Comparison of ENCODE assay signal across 27 cellular contexts in the genomic region with DNA sequence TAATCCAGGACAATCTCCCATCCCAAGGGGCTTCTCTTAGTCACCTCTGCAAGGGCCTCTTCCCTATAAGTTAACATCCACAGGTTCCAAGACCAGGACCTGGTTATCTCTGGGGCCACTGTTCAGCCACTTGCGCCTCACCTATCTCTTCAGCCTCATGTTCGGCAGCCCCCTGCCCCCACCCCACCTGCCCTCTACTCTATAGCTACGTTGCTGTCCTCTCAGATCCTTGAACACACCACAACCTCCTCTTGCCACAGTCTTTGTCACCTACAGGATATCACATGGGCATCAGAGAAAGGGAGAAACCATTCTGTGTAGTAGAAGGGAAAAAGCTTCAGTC.
"Had no signal": no experiment of that assay in that cellular context is flagged by ENCODE, and none has a peak within 500 bp of the region (broad histone marks: within the 10 kb centered on the region; RNA-seq: fewer than 3 reads in every experiment).

No MANE protein-coding gene starts in this region.

- H3K9me3 ChIP-seq: body of pancreas had no signal

- ATAC-seq: activated CD8-positive, alpha-beta T cell treated with anti-CD3 and anti-CD28 coated beads for 36 hours; activated naive CD4-positive, alpha-beta T cell treated with anti-CD3 and anti-CD28 coated beads, Interleukin-2, amount 50 U/mL, for 72 hours; activated naive CD8-positive, alpha-beta T cell treated with anti-CD3 and anti-CD28 coated beads, Interleukin-2, amount 50 U/mL, for 24 hours; body of pancreas; Panc1; Right ventricle myocardium inferior had no signal

- DNase-seq: activated CD4-positive, CD25-positive, alpha-beta regulatory T cell; activated CD8-positive, alpha-beta T cell treated with anti-CD3 and anti-CD28 coated beads for 36 hours; activated effector memory CD4-positive, alpha-beta T cell treated with anti-CD3 and anti-CD28 coated beads, Interleukin-2, amount 50 U/mL, for 16 hours; activated naive CD4-positive, alpha-beta T cell treated with Interleukin-2 at 50 U/mL for 16 hours; activated naive CD8-positive, alpha-beta T cell treated with anti-CD3 and anti-CD28 coated beads, Interleukin-2, amount 50 U/mL, for 24 hours; activated T-cell treated with anti-CD3 and anti-CD28 coated beads, Interleukin-2, amount 50 U/mL, for 24 hours; amniotic stem cell; body of pancreas; central memory CD4-positive, alpha-beta T cell; Kasumi-1; NCI-H1105 treated with DMSO at 0.1 percent for 48 hours; NCI-H1930; NCI-H2107; NCI-H2171 treated with DMSO at 0.1 percent for 48 hours; NCI-H226; NCI-H526; NCI-H774; NK-92 treated with Interleukin-12 subunit alpha and Interleukin-12 subunit beta, amount 100 ng/mL, for 24 hours; OCI-M1; RPMI8226; T-helper 1 cell had no signal

- H3K27me3 ChIP-seq: ascending aorta, body of pancreas had no signal

- H3K4me3 ChIP-seq: ascending aorta, body of pancreas, SK-N-MC had no signal

- H3K27ac ChIP-seq: ascending aorta, body of pancreas, SK-N-MC, VCaP had no signal

- H3K4me1 ChIP-seq: ascending aorta, body of pancreas had no signal
